ENCODE assay signal across 12 cellular contexts in the genomic region with DNA sequence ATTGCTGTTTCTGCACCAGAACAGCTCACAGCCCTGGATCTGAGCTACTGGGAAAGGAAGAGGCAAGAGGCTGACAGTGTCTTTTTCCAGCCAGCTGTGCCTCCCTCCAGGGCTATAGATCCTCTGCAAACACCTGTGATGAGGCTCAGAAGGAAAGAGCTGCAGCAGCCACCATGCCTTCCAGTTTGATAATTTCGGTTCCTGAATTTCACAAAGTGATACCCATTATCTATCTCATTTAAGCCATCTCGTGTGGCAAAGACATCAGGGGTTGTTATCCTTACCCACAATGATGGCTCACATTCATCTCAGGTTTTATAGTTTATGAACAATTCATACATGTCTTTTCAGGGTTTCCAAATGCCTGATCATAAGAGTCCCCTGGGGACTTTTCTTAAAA. TPM values are rescaled to one million over a fixed set of nuclear protein-coding genes. Genes with fewer than 3 reads are reported as not detected.
A peak's percentile ranks its signal among the peaks of the same experiment; 100 is the strongest.
DNase-seq lines count a peak whose midpoint lies in the region; ATAC-seq, FAIRE-seq and TF ChIP-seq lines count a peak whose summit lies in the region.
"Had no signal": no experiment of that assay in that cellular context is flagged by ENCODE, and none has a peak within 500 bp of the region (broad histone marks: within the 10 kb centered on the region; RNA-seq: fewer than 3 reads in every experiment).

No MANE protein-coding gene starts in this region.

- no peak overlapping the region for H3K4me3 ChIP-seq in A673 (ENCODE audit: low read depth, low read length, poor library complexity, severe bottlenecking)
- no peak overlapping the region for H3K4me3 ChIP-seq in effector memory CD4-positive, alpha-beta T cell (ENCODE audit: insufficient read depth, low read depth, low read length, poor library complexity, severe bottlenecking)

- DNase-seq in A673 (ENCODE audit: low spot score) (no peak), H54 (ENCODE audit: insufficient read length, low spot score) (peak; percentile 12), neural crest cell (ENCODE audit: low read depth, low spot score) (no peak), kidney tubule cell (ENCODE audit: low spot score) (no peak)
- DNase-seq in activated CD4-positive, alpha-beta T cell treated with anti-CD3 and anti-CD28 coated beads for 4 hours, result no peak
- DNase-seq in effector memory CD4-positive, alpha-beta T cell, result no peak
- DNase-seq: activated naive CD4-positive, alpha-beta T cell treated with anti-CD3 and anti-CD28 coated beads, Interleukin-2, amount 50 U/mL, for 16 hours; NCI-H446 treated with DMSO at 0.1 percent for 48 hours had no signal

- no peaks in the 10 kb centered on the region for H3K27me3 ChIP-seq in A673 (replicated peaks; ENCODE audit: insufficient read depth, low read depth, low read length, poor library complexity)
- peaks cover 19% of the 10 kb centered on the region for H3K27me3 ChIP-seq in effector memory CD4-positive, alpha-beta T cell (replicated peaks; ENCODE audit: control insufficient read depth, insufficient read depth, low read length, poor library complexity, severe bottlenecking)

- FAIRE-seq in H54 (lab: Jason Lieb, UNC), result no peak
- FAIRE-seq: urothelium cell line had no signal

- no peak for TF ChIP-seq POLR2A in H54 (IDR thresholded peaks at IDR 0.05; ENCODE audit: low read depth, low read length)

- H3K36me3 Mint-ChIP-seq in brain, result peaks cover 13% of the 10 kb centered on the region
- H3K36me3 Mint-ChIP-seq in neural crest cell (ENCODE audit: low read depth), result peaks cover 3% of the 10 kb centered on the region

- ATAC-seq in HG03139 (IDR thresholded peaks at IDR 0.05; ENCODE audit: unreplicated experiment), result no peak
- ATAC-seq: esophagus mucosa had no signal

- H3K27ac ChIP-seq in A673 (ENCODE audit: low read depth, low read length, poor library complexity, severe bottlenecking), result peak overlapping the region; percentile 75
- H3K27ac ChIP-seq in effector memory CD4-positive, alpha-beta T cell (ENCODE audit: insufficient read depth, low read length, poor library complexity, severe bottlenecking), result no peak overlapping the region

- H3K9me3 ChIP-seq in A673 (ENCODE audit: low read depth, low read length, poor library complexity, severe bottlenecking), result no peaks in the 10 kb centered on the region
- H3K9me3 ChIP-seq in effector memory CD4-positive, alpha-beta T cell (ENCODE audit: control insufficient read depth, low read length), result no peaks in the 10 kb centered on the region

- H3K4me1 Mint-ChIP-seq in brain, result peaks cover 57% of the 10 kb centered on the region
- peaks cover 16% of the 10 kb centered on the region for H3K4me1 Mint-ChIP-seq in neural crest cell

- intact Hi-C loops in A673 (cut with micrococcal nuclease; ENCODE audit: unreplicated experiment), result no loop called here

- H3K27ac Mint-ChIP-seq in brain (peak overlapping the region; percentile 65 to 99 (median 80)), neural crest cell (ENCODE audit: unreplicated experiment) (no peak overlapping the region)

- peaks cover 23% of the 10 kb centered on the region for H3K27me3 Mint-ChIP-seq in brain
- H3K27me3 Mint-ChIP-seq in neural crest cell (ENCODE audit: low read depth), result no peaks in the 10 kb centered on the region

- TF ChIP-seq CTCF in A673 (conservative IDR thresholded peaks at IDR 0.05; ENCODE audit: low read depth, low read length), result no peak
- no peak for TF ChIP-seq CTCF in brain (conservative IDR thresholded peaks at IDR 0.05)
- TF ChIP-seq CTCF in neural crest cell (conservative IDR thresholded peaks at IDR 0.05), result no peak

- CTCF ChIA-PET in A673 (lab: Charles Lee), result no interaction called here

- H3K4me1 ChIP-seq in A673 (ENCODE audit: insufficient read depth, low read length, poor library complexity, severe bottlenecking), result peaks cover 24% of the 10 kb centered on the region
- peaks cover 2% of the 10 kb centered on the region for H3K4me1 ChIP-seq in effector memory CD4-positive, alpha-beta T cell (ENCODE audit: control insufficient read depth, insufficient read depth, low read length, poor library complexity, severe bottlenecking)

- peak overlapping the region; percentile 42 to 97 (median 59) for H3K4me3 Mint-ChIP-seq in brain
- H3K4me3 Mint-ChIP-seq in neural crest cell, result peak overlapping the region; percentile 58

- no TSS peak for BruUV-seq in A673 (replicated peaks; lab: Mats Ljungman, UMichigan)

- H3K9me3 Mint-ChIP-seq in brain (peaks cover 0 to 4% (median 0%) of the 10 kb centered on the region in 5 experiments), neural crest cell (no peaks in the 10 kb centered on the region)

- POLR2A ChIA-PET in A673 (lab: Charles Lee; ENCODE audit: low non-redundant PET), result interaction anchor here (0.6 kb wide), 1 partner anchor 753 kb away, joined by 3 read pairs; no protein-coding TSS in a partner anchor

- peaks cover 11% of the 10 kb centered on the region for H3K36me3 ChIP-seq in A673 (ENCODE audit: insufficient read depth, low read length, poor library complexity, severe bottlenecking)
- H3K36me3 ChIP-seq in effector memory CD4-positive, alpha-beta T cell (ENCODE audit: control insufficient read depth, insufficient read depth, low read length), result no peaks in the 10 kb centered on the region

RNA-seq across cellular contexts. Expression of gene LARP6, which starts 1.8 kb away (rescaled TPM):
- total RNA-seq in A673 (2021) (53.6 and 57.8 TPM in 2 replicates), neural crest cell (18.2 and 20.5 TPM in 2 replicates)
- polyA plus RNA-seq in brain (ENCODE audit: insufficient read depth, low read depth, low replicate concordance), result 52.1 TPM

RNA-seq across cellular contexts. Expression of gene THAP10, which starts 36.5 kb away (rescaled TPM):
- total RNA-seq in A673 (2021), result 6.2 and 6.6 TPM in 2 replicates
- 5.5 TPM for polyA plus RNA-seq in brain (ENCODE audit: insufficient read depth, low read depth, low replicate concordance)
- total RNA-seq in neural crest cell, result 6.7 and 7.5 TPM in 2 replicates

RNA-seq across cellular contexts. Expression of gene LRRC49, which starts 36.9 kb away (rescaled TPM):
- total RNA-seq in A673 (2021) (9.2 and 10.9 TPM in 2 replicates), neural crest cell (20.2 and 20.9 TPM in 2 replicates)
- 13.8 TPM for polyA plus RNA-seq in brain (ENCODE audit: insufficient read depth, low read depth, low replicate concordance)
